In genomic region chr1:82260051-82260450, GRCh38 we compare ENCODE assay signal across 34 cellular contexts.
DNase-seq lines count a peak whose midpoint lies in the region; ATAC-seq and TF ChIP-seq lines count a peak whose summit lies in the region.
"Had no signal": no experiment of that assay in that cellular context is flagged by ENCODE, and none has a peak within 500 bp of the region (broad histone marks: within the 10 kb centered on the region; RNA-seq: fewer than 3 reads in every experiment).

No MANE protein-coding gene starts in this region.

- no peak overlapping the region for H3K4me3 ChIP-seq in fibroblast of the aortic adventitia (ENCODE audit: low read depth, low read length)
- H3K4me3 ChIP-seq in SJCRH30, result no peak overlapping the region
- H3K4me3 ChIP-seq: coronary artery, MG63, ovary, skin epidermis had no signal

- no peaks in the 10 kb centered on the region for H3K9me3 ChIP-seq in SJCRH30 (replicated peaks)
- H3K9me3 ChIP-seq: Caco-2, MG63, ovary had no signal

- intact Hi-C loops in sciatic nerve (cut with DNase I), result no loop called here

- no peak for TF ChIP-seq CTCF in fibroblast of the aortic adventitia (IDR thresholded peaks at IDR 0.05; ENCODE audit: insufficient read depth, low read length)

- DNase-seq in NCI-H1092 treated with DMSO at 0.1 percent for 48 hours (lab: John Stamatoyannopoulos, UW) (peak; percentile 9), NCI-H1092 (lab: John Stamatoyannopoulos, UW) (no peak), COLO668 (lab: John Stamatoyannopoulos, UW; ENCODE audit: unreplicated experiment) (peak; percentile 47), NCI-H774 (lab: John Stamatoyannopoulos, UW) (peak; percentile 3), fibroblast of the aortic adventitia (ENCODE audit: low read depth) (peak; percentile 11), NCI-H526 treated with DMSO at 0.1 percent for 48 hours (lab: John Stamatoyannopoulos, UW) (no peak), sciatic nerve (ENCODE audit: low spot score) (no peak), SJCRH30 (no peak)
- DNase-seq: 8988T; activated CD4-positive, alpha-beta T cell treated with anti-CD3 and anti-CD28 coated beads, Interleukin-2, amount 50 U/mL, for 1 hour; activated CD4-positive, CD25-positive, alpha-beta regulatory T cell; activated effector memory CD4-positive, alpha-beta T cell treated with Interleukin-2 at 50 U/mL for 16 hours; activated T-cell treated with anti-CD3 and anti-CD28 coated beads, Interleukin-2, amount 50 U/mL, for 1 hour; anterior cingulate cortex; Caco-2; caudate nucleus; effector memory CD8-positive, alpha-beta T cell; erythroblast; head of caudate nucleus; MG63; NCI-H2227 treated with DMSO at 0.1 percent for 48 hours; NK-92 treated with Interleukin-12 subunit alpha and Interleukin-12 subunit beta, amount 100 ng/mL, for 24 hours; ovary; retina; stimulated activated naive B cell treated with anti-CD40 and anti-IgM and Interleukin-4, amounts not matched to agents 10 μg/mL and 1 μg/mL and 100 μg/mL, for 72 hours; substantia nigra; trophoblast cell had no signal

- H3K36me3 ChIP-seq in SJCRH30, result no peaks in the 10 kb centered on the region
- H3K36me3 ChIP-seq: MG63, ovary had no signal

- no peaks in the 10 kb centered on the region for H3K27me3 ChIP-seq in SJCRH30
- H3K27me3 ChIP-seq: MG63, ovary had no signal

- H3K4me1 ChIP-seq in SJCRH30, result no peaks in the 10 kb centered on the region
- H3K4me1 ChIP-seq: Caco-2 had no signal

- no peak overlapping the region for H3K27ac ChIP-seq in SJCRH30
- H3K27ac ChIP-seq: C4-2B, coronary artery, HL-60, KMS-11, ovary, skin epidermis had no signal

- ATAC-seq in sciatic nerve, result no peak
- ATAC-seq: effector memory CD8-positive, alpha-beta T cell; left lobe of liver; SK-N-SH treated with all-trans-retinoic acid at 6 μM for 48 hours; stimulated activated naive B cell treated with anti-CD40 and anti-IgM and Interleukin-4, amounts not matched to agents 10 μg/mL and 1 μg/mL and 100 μg/mL, for 72 hours had no signal

Comparison
In these comparisons a context has a peak if more than half of its experiments do, and no peak if none do; other contexts are left out.
1. DNase-seq: peak in NCI-H1092 treated with DMSO at 0.1 percent for 48 hours (single experiment), COLO668 (single experiment), NCI-H774 (single experiment) and fibroblast of the aortic adventitia (single experiment); none in NCI-H1092 (single experiment), NCI-H526 treated with DMSO at 0.1 percent for 48 hours (single experiment), sciatic nerve (single experiment) and SJCRH30 (0 of 2).